14 cellular contexts compared by ENCODE assay signal in the genomic region with DNA sequence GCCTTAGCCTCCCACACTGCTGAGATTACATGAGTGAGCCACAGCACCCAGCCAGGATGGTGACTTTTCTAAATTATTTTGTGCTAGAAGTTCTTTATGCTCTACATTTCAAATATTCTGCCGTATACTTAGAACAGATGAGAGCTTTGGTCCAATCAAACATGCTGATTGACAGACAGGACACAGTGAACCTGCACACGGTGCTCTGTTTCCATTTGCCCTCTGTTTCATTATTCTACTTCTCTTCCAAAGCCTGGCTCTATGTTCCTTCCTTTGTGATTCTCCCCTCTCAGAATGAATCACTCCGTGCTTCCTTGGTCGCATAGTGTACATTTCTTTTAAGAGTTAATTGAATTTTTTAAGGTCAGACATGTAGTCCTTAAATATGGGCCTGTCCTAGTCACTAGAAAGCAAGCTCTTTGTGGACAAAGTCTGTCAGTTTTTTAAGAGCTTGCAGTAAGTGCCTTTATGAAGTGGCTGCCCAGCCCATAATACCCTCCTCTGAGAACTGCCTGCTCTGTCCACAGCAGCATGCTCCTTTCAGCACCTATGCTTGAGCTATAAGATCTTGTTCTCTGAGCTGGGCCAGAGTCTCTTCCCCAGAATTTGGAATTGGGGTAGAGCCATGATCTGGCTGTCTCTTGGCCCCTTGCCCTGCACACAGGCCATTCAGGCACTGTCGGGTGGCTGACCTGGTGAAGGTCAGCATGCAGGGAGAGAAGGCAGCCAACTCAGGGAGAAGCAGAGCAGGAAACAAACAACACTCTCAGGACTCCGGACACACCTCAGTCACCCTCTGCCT.
DNase-seq lines count a peak whose midpoint lies in the region; ATAC-seq and TF ChIP-seq lines count a peak whose summit lies in the region.
"Had no signal": no experiment of that assay in that cellular context is flagged by ENCODE, and none has a peak within 500 bp of the region (broad histone marks: within the 10 kb centered on the region; RNA-seq: fewer than 3 reads in every experiment).

No MANE protein-coding gene starts in this region.

- TF ChIP-seq POLR2A in breast epithelium (IDR thresholded peaks at IDR 0.05) = no peak

- intact Hi-C loops in breast epithelium (cut with DNase I; ENCODE audit: low total_unique reads) = loop anchor here (1.0 kb wide), 1 partner anchor 10 kb away; no protein-coding TSS in a partner anchor
- intact Hi-C loops in mammary epithelial cell (cut with micrococcal nuclease) = no loop called here

- no TSS peak for BruUV-seq in mammary epithelial cell (replicated peaks; lab: Mats Ljungman, UMichigan)

- peaks cover 0 to 15% of the 10 kb centered on the region in 2 donors for H3K4me1 ChIP-seq in breast epithelium
- H3K4me1 ChIP-seq in mammary epithelial cell (ENCODE audit: insufficient read depth, low read length) = no peaks in the 10 kb centered on the region
- H3K4me1 ChIP-seq in mesenchymal stem cell (ENCODE audit: control insufficient read depth, insufficient read depth, low read depth, low read length) = peaks cover 13% of the 10 kb centered on the region
- H3K4me1 ChIP-seq in osteoblast (ENCODE audit: insufficient read depth, low read length) = peaks cover 21% of the 10 kb centered on the region

- H2AFZ ChIP-seq in mammary epithelial cell (ENCODE audit: low read depth, low read length) (no peak overlapping the region), mesenchymal stem cell (ENCODE audit: low read depth, low read length) (no peak overlapping the region), osteoblast (ENCODE audit: low read length) (no peak overlapping the region)

- H3K79me2 ChIP-seq in mammary epithelial cell (ENCODE audit: insufficient read depth, low read length) (no peaks in the 10 kb centered on the region), osteoblast (ENCODE audit: insufficient read depth, low read length) (no peaks in the 10 kb centered on the region)

- peak overlapping the region; percentile 77 to 96 for H2BK12ac ChIP-seq in mesenchymal stem cell (ENCODE audit: low read length in 2 of 2)

- no peak for ATAC-seq in GM18517 (IDR thresholded peaks at IDR 0.05; ENCODE audit: unreplicated experiment)
- ATAC-seq: activated CD4-positive, CD25-positive, alpha-beta regulatory T cell treated with anti-CD3 and anti-CD28 coated beads, Interleukin-2, amount 50 U/mL, for 24 hours had no signal

- H2BK5ac ChIP-seq in mesenchymal stem cell (ENCODE audit: low read depth, low read length, poor library complexity, severe bottlenecking) = no peak overlapping the region

- H4K20me1 ChIP-seq in mammary epithelial cell (ENCODE audit: insufficient read depth, low read length) = no peaks in the 10 kb centered on the region
- H4K20me1 ChIP-seq in osteoblast (ENCODE audit: insufficient read depth, low read length) = no peaks in the 10 kb centered on the region

- no peak overlapping the region for H3K23ac ChIP-seq in mesenchymal stem cell (ENCODE audit: low read length in 2 of 2)

- no peak overlapping the region for H2AK5ac ChIP-seq in mesenchymal stem cell (ENCODE audit: low read length, severe bottlenecking)

- no peak overlapping the region for H2BK15ac ChIP-seq in mesenchymal stem cell (ENCODE audit: low read depth, poor library complexity, severe bottlenecking)

- peak overlapping the region; percentile 30 to 69 for H3K4ac ChIP-seq in mesenchymal stem cell (ENCODE audit: low read depth in 1 of 2, low read length in 2 of 2)

- H3K9ac ChIP-seq in mammary epithelial cell (ENCODE audit: insufficient read depth, low read length) (no peak overlapping the region), mesenchymal stem cell (ENCODE audit: low read length) (peak overlapping the region; percentile 28)

- H3K14ac ChIP-seq in mesenchymal stem cell (ENCODE audit: low read length in 2 of 2) = peak overlapping the region in 1 of 2 experiments; percentile 5

- peaks cover 3% of the 10 kb centered on the region for H3K79me1 ChIP-seq in mesenchymal stem cell (replicated peaks; ENCODE audit: low read length, poor library complexity, severe bottlenecking)

- H3K27me3 ChIP-seq in breast epithelium = no peaks in the 10 kb centered on the region
- no peaks in the 10 kb centered on the region for H3K27me3 ChIP-seq in mammary epithelial cell (ENCODE audit: insufficient read depth, low read length)
- H3K27me3 ChIP-seq in mesenchymal stem cell (ENCODE audit: control insufficient read depth in 1 of 2, insufficient read depth in 1 of 2, low read length in 2 of 2) = no peaks in the 10 kb centered on the region
- H3K27me3 ChIP-seq in osteoblast (ENCODE audit: insufficient read depth, low read length) = no peaks in the 10 kb centered on the region

- no peaks in the 10 kb centered on the region for H3K36me3 ChIP-seq in breast epithelium
- no peaks in the 10 kb centered on the region for H3K36me3 ChIP-seq in mammary epithelial cell (ENCODE audit: insufficient read depth, low read length)
- H3K36me3 ChIP-seq in mesenchymal stem cell (ENCODE audit: control insufficient read depth in 1 of 2, insufficient read depth in 2 of 2, low read depth in 1 of 2, low read length in 2 of 2) = no peaks in the 10 kb centered on the region
- H3K36me3 ChIP-seq in osteoblast (ENCODE audit: insufficient read depth, low read length) = no peaks in the 10 kb centered on the region
- H3K36me3 ChIP-seq: spleen had no signal

- DNase-seq in breast epithelium (ENCODE audit: low spot score in 2 of 2) (no peak), mammary epithelial cell (no peak), fibroblast of villous mesenchyme (ENCODE audit: low read depth) (peak; percentile 50), mesenchymal stem cell (peak; percentile 60), NCI-H774 (lab: John Stamatoyannopoulos, UW) (no peak), osteoblast (ENCODE audit: insufficient read length, low spot score, missing footprints) (no peak), T1000 (lab: John Stamatoyannopoulos, UW) (no peak)
- DNase-seq: activated T-cell treated with anti-CD3 and anti-CD28 coated beads for 4 hours, dermis blood vessel endothelial cell, HCEC 1CT, NCI-H2081 treated with DMSO at 0.1 percent for 48 hours, spleen had no signal

- dilution Hi-C loops in mammary epithelial cell (cut with HindIII; ENCODE audit: low sequenced_read_pairs) = no loop called here

- H3K18ac ChIP-seq in mesenchymal stem cell (ENCODE audit: low read depth in 1 of 2, low read length in 2 of 2) = peak overlapping the region; percentile 80 to 81

- H4K91ac ChIP-seq in mesenchymal stem cell (ENCODE audit: low read length) = peak overlapping the region; percentile 93

- CTCF ChIA-PET in mammary epithelial cell (lab: Charles Lee; ENCODE audit: low non-redundant PET) = no interaction called here

- H3K9me3 ChIP-seq in breast epithelium (no peaks in the 10 kb centered on the region), mammary epithelial cell (replicated peaks; ENCODE audit: insufficient read depth, low read length) (no peaks in the 10 kb centered on the region), mesenchymal stem cell (ENCODE audit: control insufficient read depth, low read length) (peaks cover 10% of the 10 kb centered on the region), osteoblast (ENCODE audit: low read depth, low read length) (peaks cover 2% of the 10 kb centered on the region)

- H2BK120ac ChIP-seq in mesenchymal stem cell (ENCODE audit: low read depth, low read length) = peak overlapping the region; percentile 93

- WGBS in mammary epithelial cell (ENCODE audit: low coverage, missing lambda C conversion rate) = 63% methylated on average over 6 of the region's 6 CpGs
- WGBS in mesenchymal stem cell = 58% methylated on average over 4 of the region's 6 CpGs

- no peak overlapping the region for H3K4me3 ChIP-seq in breast epithelium
- H3K4me3 ChIP-seq in mammary epithelial cell (replicated peaks in 1 of 3; ENCODE audit: insufficient read depth in 1 of 3, low read depth in 2 of 3, low read length in 3 of 3) = no peak overlapping the region
- no peak overlapping the region for H3K4me3 ChIP-seq in fibroblast of villous mesenchyme (ENCODE audit: low read depth, low read length)
- no peak overlapping the region for H3K4me3 ChIP-seq in mesenchymal stem cell (ENCODE audit: insufficient read depth in 1 of 2, low read depth in 1 of 2, low read length in 2 of 2)
- H3K4me3 ChIP-seq in osteoblast (ENCODE audit: insufficient read depth, low read length) = no peak overlapping the region
- H3K4me3 ChIP-seq: spleen had no signal

- H3K4me2 ChIP-seq in mammary epithelial cell (ENCODE audit: insufficient read depth, low read depth, low read length) = no peak overlapping the region
- no peak overlapping the region for H3K4me2 ChIP-seq in mesenchymal stem cell (ENCODE audit: low read length, poor library complexity, severe bottlenecking)
- H3K4me2 ChIP-seq in osteoblast (ENCODE audit: insufficient read depth, low read length) = no peak overlapping the region

- TF ChIP-seq CTCF in breast epithelium (IDR thresholded peaks at IDR 0.05) = no peak
- no peak for TF ChIP-seq CTCF in mammary epithelial cell (conservative IDR thresholded peaks at IDR 0.05 in 1 of 2, IDR thresholded peaks at IDR 0.05 in 1 of 2; ENCODE audit: extremely low read depth in 1 of 2, insufficient read depth in 1 of 2, low read depth in 1 of 2, low read length in 2 of 2)
- no peak for TF ChIP-seq CTCF in fibroblast of villous mesenchyme (IDR thresholded peaks at IDR 0.05; ENCODE audit: insufficient read depth, low read depth, low read length)
- TF ChIP-seq CTCF in osteoblast (IDR thresholded peaks at IDR 0.05; ENCODE audit: extremely low read depth, low read depth, low read length) = no peak

- H4K8ac ChIP-seq in mesenchymal stem cell (ENCODE audit: low read length) = peak overlapping the region; percentile 74

- in situ Hi-C loops in mammary epithelial cell (cut with MboI; ENCODE audit: low sequenced_read_pairs in 2 of 2) = no loop called here

- H3K27ac ChIP-seq in breast epithelium (peak overlapping the region; percentile 64 to 65), mammary epithelial cell (ENCODE audit: insufficient read depth, low read depth, low read length) (no peak overlapping the region), mesenchymal stem cell (ENCODE audit: low read length, poor library complexity, severe bottlenecking) (no peak overlapping the region), osteoblast (ENCODE audit: low read depth, low read length) (no peak overlapping the region)

Comparison
In these comparisons a context has a peak if more than half of its experiments do, and no peak if none do; other contexts are left out.
1. H3K27ac ChIP-seq: peak in breast epithelium (2 of 2); none in mammary epithelial cell (single experiment), mesenchymal stem cell (single experiment) and osteoblast (single experiment).
2. DNase-seq: peak in fibroblast of villous mesenchyme (single experiment) and mesenchymal stem cell (single experiment); none in breast epithelium (0 of 2), mammary epithelial cell (single experiment), NCI-H774 (single experiment), osteoblast (single experiment) and T1000 (single experiment).